ENCODE assay signal across 11 cellular contexts in genomic region chr7:18638594-18639452, GRCh38.
DNase-seq lines count a peak whose midpoint lies in the region; ATAC-seq and TF ChIP-seq lines count a peak whose summit lies in the region.
"Had no signal": no experiment of that assay in that cellular context is flagged by ENCODE, and none has a peak within 500 bp of the region (broad histone marks: within the 10 kb centered on the region; RNA-seq: fewer than 3 reads in every experiment).

No MANE protein-coding gene starts in this region.

- H3K4me1 Mint-ChIP-seq in nephron progenitor cell: peaks cover 42% of the 10 kb centered on the region
- no peaks in the 10 kb centered on the region for H3K4me1 Mint-ChIP-seq in CD8-positive, alpha-beta T cell (ENCODE audit: low read depth)

- peaks cover 0 to 97% (median 19%) of the 10 kb centered on the region in 10 experiments; a peak in 13 of 20 replicates for H3K4me1 ChIP-seq in BLaER1 treated with 17β-estradiol and CSF1 and Interleukin-3, amounts not matched to agents 10 nM and 100 nM
- H3K4me1 ChIP-seq in CD8-positive, alpha-beta T cell (ENCODE audit: insufficient read depth, low read length): no peaks in the 10 kb centered on the region
- H3K4me1 ChIP-seq: SJSA1 had no signal

- H4K20me1 ChIP-seq in BLaER1 treated with 17β-estradiol and CSF1 and Interleukin-3, amounts not matched to agents 10 nM and 100 nM: no peaks in the 10 kb centered on the region

- POLR2A ChIA-PET in CD8-positive, alpha-beta T cell (lab: Charles Lee): no interaction called here

- CTCF ChIA-PET in CD8-positive, alpha-beta T cell (lab: Charles Lee): interaction anchor here (0.8 kb wide), 1 partner anchor 27 kb away, joined by 3 read pairs; no protein-coding TSS in a partner anchor

- peak overlapping the region; percentile 21 for H3K27ac Mint-ChIP-seq in nephron progenitor cell
- no peak overlapping the region for H3K27ac Mint-ChIP-seq in CD8-positive, alpha-beta T cell
- H3K27ac Mint-ChIP-seq: progenitor cell of endocrine pancreas had no signal

- DNase-seq in MV-4-11 (lab: John Stamatoyannopoulos, UW) (peak; percentile 79), cardiac fibroblast (ENCODE audit: low read depth in 2 of 2) (peak; percentile 81 to 86), nephron progenitor cell (no peak), NCI-H345 (lab: John Stamatoyannopoulos, UW) (no peak), NCI-H2227 (lab: John Stamatoyannopoulos, UW; ENCODE audit: unreplicated experiment) (no peak)
- DNase-seq in activated effector memory CD4-positive, alpha-beta T cell treated with Interleukin-2 at 50 U/mL for 16 hours: no peak
- no peak for DNase-seq in CD8-positive, alpha-beta T cell

- H3K36me3 Mint-ChIP-seq in nephron progenitor cell (ENCODE audit: low read depth): no peaks in the 10 kb centered on the region
- no peaks in the 10 kb centered on the region for H3K36me3 Mint-ChIP-seq in CD8-positive, alpha-beta T cell

- H3K4me2 ChIP-seq in BLaER1 treated with 17β-estradiol and CSF1 and Interleukin-3, amounts not matched to agents 10 nM and 100 nM: peak overlapping the region in 7 of 11 experiments; percentile 14 to 70 (median 62); a peak in 11 of 22 replicates

- H3K4me3 ChIP-seq in BLaER1 treated with 17β-estradiol and CSF1 and Interleukin-3, amounts not matched to agents 10 nM and 100 nM: no peak overlapping the region
- no peak overlapping the region for H3K4me3 ChIP-seq in cardiac fibroblast (replicated peaks in 1 of 2; ENCODE audit: low read depth in 2 of 2, low read length in 2 of 2)
- H3K4me3 ChIP-seq in CD8-positive, alpha-beta T cell (ENCODE audit: low read depth, low read length): no peak overlapping the region
- H3K4me3 ChIP-seq: cardiac muscle cell, SJSA1 had no signal

- intact Hi-C loops in CD8-positive, alpha-beta T cell (cut with DNase I, micrococcal nuclease): no loop called here

- peak overlapping the region in 6 of 11 experiments; percentile 24 to 93 (median 74); a peak in 10 of 22 replicates for H3K9ac ChIP-seq in BLaER1 treated with 17β-estradiol and CSF1 and Interleukin-3, amounts not matched to agents 10 nM and 100 nM

- H3K4me3 Mint-ChIP-seq in nephron progenitor cell: no peak overlapping the region
- no peak overlapping the region for H3K4me3 Mint-ChIP-seq in CD8-positive, alpha-beta T cell

- H3K27me3 ChIP-seq in BLaER1 treated with 17β-estradiol and CSF1 and Interleukin-3, amounts not matched to agents 10 nM and 100 nM: no peaks in the 10 kb centered on the region
- H3K27me3 ChIP-seq in CD8-positive, alpha-beta T cell (ENCODE audit: insufficient read depth, low read length): no peaks in the 10 kb centered on the region
- H3K27me3 ChIP-seq: cardiac muscle cell, SJSA1 had no signal

- H3K36me3 ChIP-seq in BLaER1 treated with 17β-estradiol and CSF1 and Interleukin-3, amounts not matched to agents 10 nM and 100 nM: peaks cover 0 to 95% (median 56%) of the 10 kb centered on the region in 11 experiments; a peak in 17 of 22 replicates
- no peaks in the 10 kb centered on the region for H3K36me3 ChIP-seq in CD8-positive, alpha-beta T cell (ENCODE audit: insufficient read depth, low read length)

- peak overlapping the region; percentile 53 to 99 (median 73) for H3K27ac ChIP-seq in BLaER1 treated with 17β-estradiol and CSF1 and Interleukin-3, amounts not matched to agents 10 nM and 100 nM
- no peak overlapping the region for H3K27ac ChIP-seq in CD8-positive, alpha-beta T cell (ENCODE audit: low read depth, low read length)
- H3K27ac ChIP-seq: cardiac muscle cell, SJSA1 had no signal

- no peak for ATAC-seq in CD8-positive, alpha-beta T cell

- TF ChIP-seq CTCF in cardiac fibroblast (IDR thresholded peaks at IDR 0.05; ENCODE audit: low read depth, low read length) (no peak), nephron progenitor cell (IDR thresholded peaks at IDR 0.05) (no peak)
- no peak for TF ChIP-seq CTCF in CD8-positive, alpha-beta T cell (IDR thresholded peaks at IDR 0.05)

- H3K9me3 ChIP-seq in BLaER1 treated with 17β-estradiol and CSF1 and Interleukin-3, amounts not matched to agents 10 nM and 100 nM (replicated peaks in 1 of 11): no peaks in the 10 kb centered on the region
- no peaks in the 10 kb centered on the region for H3K9me3 ChIP-seq in CD8-positive, alpha-beta T cell (ENCODE audit: low read length)
- H3K9me3 ChIP-seq: SJSA1 had no signal

- peaks cover 5% of the 10 kb centered on the region for H3K27me3 Mint-ChIP-seq in nephron progenitor cell (ENCODE audit: low read depth, poor library complexity)
- H3K27me3 Mint-ChIP-seq in CD8-positive, alpha-beta T cell (ENCODE audit: low read depth): no peaks in the 10 kb centered on the region
- H3K27me3 Mint-ChIP-seq: progenitor cell of endocrine pancreas had no signal

- no peaks in the 10 kb centered on the region for H3K9me3 Mint-ChIP-seq in nephron progenitor cell
- no peaks in the 10 kb centered on the region for H3K9me3 Mint-ChIP-seq in CD8-positive, alpha-beta T cell

Comparison
In these comparisons a context has a peak if more than half of its experiments do, and no peak if none do; other contexts are left out.
1. DNase-seq: peak in MV-4-11 (single experiment) and cardiac fibroblast (2 of 2); none in nephron progenitor cell (single experiment), activated effector memory CD4-positive, alpha-beta T cell treated with Interleukin-2 at 50 U/mL for 16 hours (single experiment), NCI-H345 (single experiment), CD8-positive, alpha-beta T cell (0 of 7) and NCI-H2227 (single experiment).